In the genomic region with DNA sequence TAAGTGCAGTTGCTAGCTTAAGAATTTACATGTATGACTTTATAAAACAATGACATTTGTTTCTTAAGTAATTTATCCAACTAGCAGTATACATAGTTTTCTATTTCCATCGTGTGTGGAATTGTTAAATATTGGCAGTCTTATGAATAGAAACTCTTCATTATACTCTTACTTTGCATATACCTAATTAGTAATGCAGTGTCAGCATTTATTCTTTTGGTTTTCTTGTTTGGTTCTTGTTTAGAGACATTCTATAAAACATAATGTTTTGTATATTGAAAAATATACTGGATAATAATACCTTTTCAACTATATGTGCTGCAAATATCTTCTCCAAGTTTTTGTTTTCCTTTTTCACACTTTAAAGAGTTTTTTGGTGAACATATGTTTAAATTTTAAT, we compare ENCODE assay signal across 27 cellular contexts.
"Had no signal": no experiment of that assay in that cellular context is flagged by ENCODE, and none has a peak within 500 bp of the region (broad histone marks: within the 10 kb centered on the region; RNA-seq: fewer than 3 reads in every experiment).

No MANE protein-coding gene starts in this region.

- H3K4me3 Mint-ChIP-seq: dendritic cell treated with granulocyte-macrophage colony-stimulating factor and Interleukin-4, amounts not matched to agents 40 ng/mL and 50 ng/mL, for 4 days; effector memory CD8-positive, alpha-beta T cell; endodermal cell; mesothelial cell of epicardium; naive B cell had no signal

- H3K36me3 Mint-ChIP-seq: mesothelial cell of epicardium, naive B cell had no signal

- H3K36me3 ChIP-seq: colonic mucosa, esophagus squamous epithelium, gastrocnemius medialis, heart right ventricle, left lung, lower lobe of right lung had no signal

- H3K9me3 Mint-ChIP-seq: dendritic cell treated with granulocyte-macrophage colony-stimulating factor and Interleukin-4, amounts not matched to agents 40 ng/mL and 50 ng/mL, for 4 days; endodermal cell; mesothelial cell of epicardium had no signal

- H3K27me3 Mint-ChIP-seq: dendritic cell treated with granulocyte-macrophage colony-stimulating factor and Interleukin-4, amounts not matched to agents 40 ng/mL and 50 ng/mL, for 4 days; effector memory CD8-positive, alpha-beta T cell; naive B cell had no signal

- DNase-seq: colonic mucosa; cortex of kidney; effector CD8-positive, alpha-beta T cell; effector memory CD8-positive, alpha-beta T cell; endodermal cell; erythroblast; esophagus squamous epithelium; foreskin fibroblast; foreskin melanocyte; gastrocnemius medialis; glutamatergic neuron; head of caudate nucleus; heart right ventricle; hippocampal formation; left cardiac atrium; left lung; left ventricle myocardium superior; lower lobe of right lung; mesenchymal stem cell; mucosa of descending colon; naive B cell had no signal

- H3K27ac Mint-ChIP-seq: dendritic cell treated with granulocyte-macrophage colony-stimulating factor and Interleukin-4, amounts not matched to agents 40 ng/mL and 50 ng/mL, for 4 days; effector memory CD8-positive, alpha-beta T cell; endodermal cell; mesothelial cell of epicardium; naive B cell had no signal

- FAIRE-seq: islet of Langerhans, keratinocyte had no signal

- H3K9me3 ChIP-seq: colonic mucosa, gastrocnemius medialis, heart right ventricle, left lung, lower lobe of right lung, mucosa of descending colon had no signal

- H3K4me3 ChIP-seq: colonic mucosa, esophagus squamous epithelium, gastrocnemius medialis, heart right ventricle, left lung, lower lobe of right lung, mucosa of descending colon had no signal

- H3K27me3 ChIP-seq: colonic mucosa, esophagus squamous epithelium, gastrocnemius medialis, heart right ventricle, left lung had no signal

- ATAC-seq: effector memory CD8-positive, alpha-beta T cell; esophagus mucosa; gastrocnemius medialis; heart right ventricle; left cardiac atrium; left lung; left ventricle myocardium superior; lower lobe of right lung; mucosa of descending colon had no signal

- H3K4me1 Mint-ChIP-seq: naive B cell had no signal

- H3K27ac ChIP-seq: colonic mucosa, epithelial cell of prostate, esophagus squamous epithelium, gastrocnemius medialis, heart right ventricle, left lung, lower lobe of right lung had no signal

- H3K4me1 ChIP-seq: colonic mucosa, esophagus squamous epithelium, gastrocnemius medialis, heart right ventricle, left lung, lower lobe of right lung had no signal
